In the genomic region with DNA sequence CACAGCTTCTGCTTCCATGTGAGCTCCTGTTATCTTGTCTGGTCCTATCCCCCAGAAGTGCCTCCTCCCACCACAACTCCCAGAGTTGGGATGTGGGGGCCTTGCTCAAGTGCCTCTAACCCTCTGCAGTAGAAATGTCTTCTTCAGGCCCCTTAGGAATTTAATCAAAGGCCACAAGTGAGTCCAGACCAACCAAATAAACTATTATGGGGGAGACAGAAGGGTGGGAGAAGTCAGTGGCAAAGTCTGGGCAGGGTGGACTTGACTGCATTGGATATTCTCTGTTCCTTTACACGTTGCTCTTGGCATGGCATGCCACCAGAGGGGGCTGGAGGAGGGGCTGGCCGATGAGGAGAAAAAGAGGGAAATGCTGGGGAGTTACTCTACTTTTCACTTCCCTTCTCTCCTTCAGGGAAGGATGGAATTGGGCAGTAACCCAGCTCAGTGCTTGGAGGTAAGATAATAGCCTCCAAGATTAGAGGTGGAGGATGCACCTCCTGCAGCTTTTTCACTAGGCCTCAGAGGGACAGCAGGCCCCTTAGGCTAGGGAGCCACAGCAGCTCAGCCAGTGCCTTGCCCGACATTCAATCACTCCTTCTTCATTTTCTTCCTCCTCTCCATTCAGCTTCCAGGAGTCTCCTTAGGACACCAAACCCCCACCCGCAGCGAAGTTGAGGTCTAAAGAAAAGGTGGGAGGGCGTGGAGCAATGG, we compare ENCODE assay signal across 8 cellular contexts. TPM values are rescaled to one million over a fixed set of nuclear protein-coding genes. Genes with fewer than 3 reads are reported as not detected.
DNase-seq lines count a peak whose midpoint lies in the region; ATAC-seq and TF ChIP-seq lines count a peak whose summit lies in the region.

No MANE protein-coding gene starts in this region.

- intact Hi-C loops in uterus (cut with DNase I; ENCODE audit: low total_unique reads): no loop called here
- intact Hi-C loops in left cardiac atrium (cut with DNase I): loop anchor here in 1 of 2 donors (10.0 kb wide), 1 partner anchor 244 kb away; a partner anchor contains a TSS

- H3K4me3 ChIP-seq in BLaER1 (peak overlapping the region; percentile 74), uterus (no peak overlapping the region)

- no peaks in the 10 kb centered on the region for H3K9me3 ChIP-seq in BLaER1
- no peaks in the 10 kb centered on the region for H3K9me3 ChIP-seq in uterus

- TF ChIP-seq POLR2A in erythroblast (IDR thresholded peaks at IDR 0.05; ENCODE audit: low read length): no peak
- TF ChIP-seq POLR2A in uterus (IDR thresholded peaks at IDR 0.05): no peak

- peak overlapping the region; percentile 77; the same call in 1 of the 2 replicates for H3K9ac ChIP-seq in BLaER1

- H4K20me1 ChIP-seq in BLaER1: peaks cover 12% of the 10 kb centered on the region; the same call in 1 of the 2 replicates

- H3K36me3 ChIP-seq in BLaER1: peaks cover 27% of the 10 kb centered on the region
- no peaks in the 10 kb centered on the region for H3K36me3 ChIP-seq in uterus

- H3K27me3 ChIP-seq in BLaER1 (no peaks in the 10 kb centered on the region), uterus (no peaks in the 10 kb centered on the region)

- TF ChIP-seq CTCF in uterus (IDR thresholded peaks at IDR 0.05): no peak

- H3K4me1 ChIP-seq in BLaER1 (peaks cover 66% of the 10 kb centered on the region), uterus (no peaks in the 10 kb centered on the region)

- DNase-seq in SK-N-DZ (ENCODE audit: low spot score) (peak; percentile 62), erythroblast (lab: John Stamatoyannopoulos, UW) (peak; percentile 22 to 28), uterus (peak in 1 of 2 donors; percentile 9), left cardiac atrium (no peak)

- ATAC-seq in GM18868 (IDR thresholded peaks at IDR 0.05; ENCODE audit: unreplicated experiment) (peak; percentile 26), HG02884 (IDR thresholded peaks at IDR 0.05; ENCODE audit: unreplicated experiment) (no peak), left cardiac atrium (no peak), HG03469 (IDR thresholded peaks at IDR 0.05; ENCODE audit: unreplicated experiment) (no peak)

- peak overlapping the region; percentile 95 for H3K4me2 ChIP-seq in BLaER1

- H3K27ac ChIP-seq in BLaER1 (peak overlapping the region; percentile 78), uterus (peak overlapping the region; percentile 80 to 86)

RNA-seq across cellular contexts. Expression of a gene that starts 1.2 kb away (rescaled TPM):
- polyA plus RNA-seq in SK-N-DZ (2014; cell fraction: cytosol; rRNA removed): 16.5 and 29.8 TPM in 2 replicates
- polyA plus RNA-seq in SK-N-DZ (2014; cell fraction: nucleus; rRNA removed): 352 and 499 TPM in 2 replicates
- total RNA-seq in uterus (10 to 100 TPM; 38.9 to 98.8 (median 68.8) TPM), left cardiac atrium (10 to 100 TPM; 16.5 to 32.3 TPM)

RNA-seq across cellular contexts. Expression of a gene that starts 9.8 kb away (rescaled TPM):
- polyA plus RNA-seq in SK-N-DZ (2014; cell fraction: cytosol; rRNA removed): 22.3 and 34.8 TPM in 2 replicates
- 32.7 and 37.2 TPM in 2 replicates for polyA plus RNA-seq in SK-N-DZ (2014; cell fraction: nucleus; rRNA removed)
- 10 to 100 TPM in 2 of 4 donors, 1 to 10 TPM in 2; 2.4 to 49.2 (median 19.9) TPM for total RNA-seq in uterus
- total RNA-seq in left cardiac atrium: under 1 TPM; 0.24 to 0.68 TPM

RNA-seq across cellular contexts. Expression of a gene that starts 12.7 kb away (rescaled TPM):
- polyA plus RNA-seq in SK-N-DZ (2014; cell fraction: cytosol; rRNA removed): 28.8 and 33.0 TPM in 2 replicates
- 19.2 and 20.1 TPM in 2 replicates for polyA plus RNA-seq in SK-N-DZ (2014; cell fraction: nucleus; rRNA removed)
- total RNA-seq in uterus (10 to 100 TPM in 3 of 4 donors, 1 to 10 TPM in 1; 6.4 to 16.8 (median 15.2) TPM), left cardiac atrium (10 to 100 TPM; 17.3 to 18.9 TPM)

RNA-seq across cellular contexts. Expression of a gene that starts 17.2 kb away (rescaled TPM):
- polyA plus RNA-seq in SK-N-DZ (2014; cell fraction: cytosol; rRNA removed): 0.60 and 0.78 TPM in 2 replicates
- 0.12 and 2.2 TPM in 2 replicates for polyA plus RNA-seq in SK-N-DZ (2014; cell fraction: nucleus; rRNA removed)
- total RNA-seq in uterus (1 to 10 TPM in 1 of 4 donors, under 1 TPM in 1, not detected in 2; 0.35 to 1.7 TPM), left cardiac atrium (1 to 10 TPM in 1 of 2 donors, under 1 TPM in 1; 0.89 to 1.3 TPM)
